Comparison of ENCODE assay signal across 9 cellular contexts in genomic region chr10:89624020-89624419, GRCh38.
"Had no signal": no experiment of that assay in that cellular context is flagged by ENCODE, and none has a peak within 500 bp of the region (broad histone marks: within the 10 kb centered on the region; RNA-seq: fewer than 3 reads in every experiment).

No MANE protein-coding gene starts in this region.

- H3K36me3 ChIP-seq: HAP-1 had no signal

- H3K4me3 ChIP-seq: GM23248, GM23338, HAP-1 had no signal

- H3K27ac ChIP-seq: GM23248 had no signal

- H3K4me1 ChIP-seq: HAP-1 had no signal

- ATAC-seq: GM23338, HCT116 had no signal

- H3K4me3 Mint-ChIP-seq: GM23338, H9, HFFc6 had no signal

- H3K27ac Mint-ChIP-seq: H9, HFFc6 had no signal

- DNase-seq: GM23248, GOT3, H7, H9, HCEC 1CT, HFFc6 had no signal
